ENCODE assay signal across 8 cellular contexts in the genomic region with DNA sequence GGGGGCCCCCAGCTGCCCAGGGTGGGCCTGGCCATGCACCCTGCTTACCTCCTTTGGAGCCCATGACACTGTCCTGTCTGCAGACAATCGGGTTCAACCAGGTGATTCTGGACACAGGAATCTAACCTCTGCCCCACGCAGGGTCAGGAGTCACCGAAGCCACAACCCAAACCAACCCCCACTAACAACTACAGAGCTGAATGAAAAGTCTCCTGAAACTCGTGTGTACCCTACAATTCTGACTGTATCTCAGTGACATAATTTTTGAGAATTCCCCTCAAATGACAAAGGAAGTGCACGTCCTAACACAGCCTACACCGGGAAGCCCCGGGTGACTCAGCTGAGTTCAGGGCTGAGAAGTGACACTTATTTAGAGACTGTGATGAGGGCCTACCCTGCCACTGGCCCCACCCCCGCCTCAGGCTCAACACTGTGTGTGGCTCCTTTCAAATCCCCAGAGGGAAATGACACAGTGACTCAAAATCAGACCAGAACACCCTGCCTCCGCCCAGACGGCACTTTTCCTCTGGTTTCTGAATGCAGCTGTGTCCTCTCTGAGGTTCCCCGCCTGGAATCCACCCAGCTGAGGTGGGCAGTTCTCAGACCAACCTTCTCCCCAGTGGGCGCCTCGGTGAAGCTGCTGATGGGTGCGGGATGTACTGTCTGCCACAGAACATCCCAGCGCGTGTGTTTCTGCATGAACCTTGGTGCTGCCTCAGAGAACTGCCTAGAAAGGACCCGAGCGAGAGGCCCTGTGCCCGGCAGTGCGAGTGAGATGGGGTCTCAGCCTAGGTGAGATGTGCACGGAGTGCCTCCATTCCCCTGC. TPM values are rescaled to one million over a fixed set of nuclear protein-coding genes. Genes with fewer than 3 reads are reported as not detected.
DNase-seq lines count a peak whose midpoint lies in the region; ATAC-seq and TF ChIP-seq lines count a peak whose summit lies in the region.

No MANE protein-coding gene starts in this region.

- H3K4me1 ChIP-seq in heart left ventricle, result peaks cover 0 to 33% (median 14%) of the 10 kb centered on the region in 12 donors

- H3K36me3 Mint-ChIP-seq in activated T-cell treated with anti-CD3 and anti-CD28 coated beads, Interleukin-2, amount 50 U/mL, for 4 hours (ENCODE audit: insufficient read depth), result peaks cover 46% of the 10 kb centered on the region

- H3K27me3 Mint-ChIP-seq in activated T-cell treated with anti-CD3 and anti-CD28 coated beads, Interleukin-2, amount 50 U/mL, for 4 hours (ENCODE audit: low read depth), result no peaks in the 10 kb centered on the region

- 61 to 68% (median 67%) methylated on average over 20 to 21 of the region's 21 CpGs for WGBS in heart left ventricle, 4 donors

- ATAC-seq in activated T-cell treated with anti-CD3 and anti-CD28 coated beads, Interleukin-2, amount 50 U/mL, for 4 hours, result peak; percentile 96
- peak; percentile 31 to 88 (median 74) for ATAC-seq in heart left ventricle

- no peaks in the 10 kb centered on the region for H3K27me3 ChIP-seq in heart left ventricle
- no peaks in the 10 kb centered on the region for H3K27me3 ChIP-seq in dorsolateral prefrontal cortex

- TF ChIP-seq POLR2A in NB4 (IDR thresholded peaks at IDR 0.05; ENCODE audit: extremely low read depth, insufficient read length), result no peak
- no peak for TF ChIP-seq POLR2A in heart left ventricle (IDR thresholded peaks at IDR 0.05)

- peaks cover 0 to 82% (median 59%) of the 10 kb centered on the region in 9 donors for H3K36me3 ChIP-seq in heart left ventricle

- peak; percentile 56 for DNase-seq in GM03348 (ENCODE audit: low spot score)
- DNase-seq in H4 (ENCODE audit: low spot score), result peak; percentile 78
- DNase-seq in NB4 (ENCODE audit: low read depth), result peak; percentile 76
- peak; percentile 85 for DNase-seq in activated T-cell treated with anti-CD3 and anti-CD28 coated beads, Interleukin-2, amount 50 U/mL, for 4 hours
- DNase-seq in heart left ventricle, result peak; percentile 54 to 84 (median 68)
- DNase-seq in stimulated activated CD8-positive, alpha-beta memory T cell treated with anti-CD3 and anti-CD28 coated beads, Interleukin-12 subunit alpha, Interleukin-12 subunit beta, amount 100 ng/mL, for 1 hour (ENCODE audit: low read depth), result peak; percentile 69
- no peak for DNase-seq in dorsolateral prefrontal cortex
- no peak for DNase-seq in mucosa of gallbladder (ENCODE audit: low spot score)

- TF ChIP-seq CTCF in NB4 (IDR thresholded peaks at IDR 0.05; ENCODE audit: low read depth, low read length) (no peak), heart left ventricle (IDR thresholded peaks at IDR 0.05) (no peak), dorsolateral prefrontal cortex (IDR thresholded peaks at IDR 0.05 in 54 of 56, conservative IDR thresholded peaks at IDR 0.05 in 2 of 56; ENCODE audit: low read depth in 1 of 56, partially characterized antibody in 56 of 56) (no peak)

- H3K9me3 ChIP-seq in heart left ventricle, result no peaks in the 10 kb centered on the region

- intact Hi-C loops in heart left ventricle (cut with DNase I) (no loop called here), dorsolateral prefrontal cortex (cut with DNase I) (no loop called here)

- peak overlapping the region; percentile 81 for H3K4me3 Mint-ChIP-seq in activated T-cell treated with anti-CD3 and anti-CD28 coated beads, Interleukin-2, amount 50 U/mL, for 4 hours

- peaks cover 53% of the 10 kb centered on the region for H3K4me1 Mint-ChIP-seq in activated T-cell treated with anti-CD3 and anti-CD28 coated beads, Interleukin-2, amount 50 U/mL, for 4 hours (ENCODE audit: low read depth)

- H3K27ac ChIP-seq in heart left ventricle (peak overlapping the region in 9 of 12 donors; percentile 6 to 88 (median 37)), dorsolateral prefrontal cortex (peak overlapping the region in 5 of 59 donors; percentile 22 to 50 (median 45))

- no peaks in the 10 kb centered on the region for H3K9me3 Mint-ChIP-seq in activated T-cell treated with anti-CD3 and anti-CD28 coated beads, Interleukin-2, amount 50 U/mL, for 4 hours

- H3K4me3 ChIP-seq in NB4 (ENCODE audit: low read depth, low read length) (no peak overlapping the region), heart left ventricle (no peak overlapping the region), dorsolateral prefrontal cortex (no peak overlapping the region)

RNA-seq across cellular contexts. Expression of a gene that starts 9.9 kb away (rescaled TPM):
- 45.7 and 46.8 TPM in 2 replicates for total RNA-seq in H4 (2014; rRNA removed; shearing (Covaris generic))
- total RNA-seq in activated T-cell treated with anti-CD3 and anti-CD28 coated beads, Interleukin-2, amount 50 U/mL, for 4 hours, result 100 to 1,000 TPM in 2 of 3 donors, 10 to 100 TPM in 1; 95.4 to 116 (median 101) TPM
- 10 to 100 TPM; 12.6 to 94.5 (median 23.4) TPM for total RNA-seq in heart left ventricle
- 10 to 100 TPM; 21.7 to 37.3 TPM for polyA plus RNA-seq in heart left ventricle
- total RNA-seq in dorsolateral prefrontal cortex, result 10 to 100 TPM in 94 of 120 experiments, 1 to 10 TPM in 26; 4.8 to 32.4 (median 12.7) TPM
- total RNA-seq in mucosa of gallbladder, result 42.2 TPM

RNA-seq across cellular contexts. Expression of a gene that starts 46.7 kb away (rescaled TPM):
- total RNA-seq in H4 (2014; rRNA removed; shearing (Covaris generic)), result 10.9 and 17.7 TPM in 2 replicates
- 10 to 100 TPM; 72.2 to 77.9 (median 76.7) TPM for total RNA-seq in activated T-cell treated with anti-CD3 and anti-CD28 coated beads, Interleukin-2, amount 50 U/mL, for 4 hours
- total RNA-seq in heart left ventricle (10 to 100 TPM; 10.4 to 70.2 (median 23.5) TPM), dorsolateral prefrontal cortex (10 to 100 TPM; 15.0 to 67.4 (median 33.4) TPM), mucosa of gallbladder (62.1 TPM)
- polyA plus RNA-seq in heart left ventricle, result 10 to 100 TPM; 17.1 to 24.5 TPM

Comparison
In these comparisons a context has a peak if more than half of its experiments do, and no peak if none do; other contexts are left out.
1. DNase-seq: peak in GM03348 (single experiment), H4 (single experiment), NB4 (single experiment), activated T-cell treated with anti-CD3 and anti-CD28 coated beads, Interleukin-2, amount 50 U/mL, for 4 hours (single experiment), heart left ventricle (5 of 5) and stimulated activated CD8-positive, alpha-beta memory T cell treated with anti-CD3 and anti-CD28 coated beads, Interleukin-12 subunit alpha, Interleukin-12 subunit beta, amount 100 ng/mL, for 1 hour (single experiment); none in dorsolateral prefrontal cortex (0 of 10) and mucosa of gallbladder (single experiment).